Comparison of ENCODE assay signal across 31 cellular contexts in the genomic region with DNA sequence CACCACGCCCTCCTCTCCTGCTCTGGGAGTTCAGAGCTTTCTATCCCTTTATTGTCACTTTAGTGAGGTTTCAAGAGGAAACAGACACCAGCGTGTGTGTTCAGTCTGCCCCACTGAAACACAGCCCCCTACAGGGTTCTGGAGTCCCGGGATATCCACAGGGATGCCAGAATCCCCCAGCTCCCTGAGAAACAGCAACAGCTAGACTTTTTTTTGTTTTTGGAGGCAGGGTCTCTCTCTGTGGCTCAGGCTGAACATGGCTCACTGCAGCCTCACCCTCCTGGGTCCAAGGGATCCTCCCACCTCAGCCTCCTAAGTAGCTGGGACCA. TPM values are rescaled to one million over a fixed set of nuclear protein-coding genes. Genes with fewer than 3 reads are reported as not detected.
"Had no signal": no experiment of that assay in that cellular context is flagged by ENCODE, and none has a peak within 500 bp of the region (broad histone marks: within the 10 kb centered on the region; RNA-seq: fewer than 3 reads in every experiment).

No MANE protein-coding gene starts in this region.

- H3K4me2 ChIP-seq: SK-N-SH had no signal

- ATAC-seq: activated CD8-positive, alpha-beta T cell treated with anti-CD3 and anti-CD28 coated beads for 36 hours; activated naive CD4-positive, alpha-beta T cell treated with anti-CD3 and anti-CD28 coated beads, Interleukin-2, amount 50 U/mL, for 72 hours; activated T-cell treated with anti-CD3 and anti-CD28 coated beads, Interleukin-2, amount 50 U/mL, for 4 hours; body of pancreas; PC-3 had no signal

- H3K4me1 Mint-ChIP-seq: activated CD4-positive, alpha-beta T cell treated with anti-CD3 and anti-CD28 coated beads, Interleukin-2, amount 10 ng/mL, durations not matched to agents 24 days and 14 days had no signal

- DNase-seq: activated CD4-positive, alpha-beta T cell treated with anti-CD3 and anti-CD28 coated beads, Interleukin-2, amount 10 ng/mL, durations not matched to agents 24 days and 14 days; activated CD4-positive, alpha-beta T cell treated with anti-CD3 and anti-CD28 coated beads, Interleukin-2, amount 50 U/mL, for 4 hours; activated CD8-positive, alpha-beta T cell treated with anti-CD3 and anti-CD28 coated beads for 36 hours; activated gamma-delta T cell treated with Interleukin-2 at 50 U/mL for 16 hours; activated naive CD4-positive, alpha-beta T cell treated with anti-CD3 and anti-CD28 coated beads for 36 hours; activated T-cell treated with anti-CD3 and anti-CD28 coated beads, Interleukin-2, amount 50 U/mL, for 4 hours; body of pancreas; caudate nucleus; cerebellar nuclear complex; MM.1S; NCI-H1092 treated with DMSO at 0.1 percent for 48 hours; NCI-H1417; NCI-H146; NCI-H187 treated with DMSO at 0.1 percent for 48 hours; NCI-H2081; NCI-H345; NCI-H524 treated with DMSO at 0.1 percent for 48 hours; NK-92 treated with Interleukin-12 subunit alpha and Interleukin-12 subunit beta, amount 100 ng/mL, for 24 hours; PC-3; SHP77 treated with DMSO at 0.1 percent for 48 hours; SK-N-SH had no signal

- H3K4me1 ChIP-seq: adrenal gland, breast epithelium, Peyer's patch, SJSA1 had no signal

- H3K9ac ChIP-seq: SK-N-SH had no signal

- H3K9me3 ChIP-seq: adrenal gland, body of pancreas, breast epithelium, Peyer's patch, SJSA1, SK-N-SH had no signal

- H3K27me3 ChIP-seq: adrenal gland, body of pancreas, Peyer's patch had no signal

- H3K4me3 Mint-ChIP-seq: activated CD4-positive, alpha-beta T cell treated with anti-CD3 and anti-CD28 coated beads, Interleukin-2, amount 10 ng/mL, durations not matched to agents 24 days and 14 days; activated CD8-positive, alpha-beta T cell treated with anti-CD3 and anti-CD28 coated beads for 36 hours; activated naive CD4-positive, alpha-beta T cell treated with anti-CD3 and anti-CD28 coated beads for 36 hours; activated T-cell treated with anti-CD3 and anti-CD28 coated beads, Interleukin-2, amount 50 U/mL, for 4 hours; activated T-helper 1 cell treated with anti-CD3 and anti-CD28 coated beads, Interleukin-12 subunit alpha, Interleukin-12 subunit beta, Interleukin-2, Interleukin-4 antibody, amounts not matched to agents 30 ng/mL and 10 ng/mL and 1 ng/mL, durations not matched to agents 14 hours and 24 hours and 36 hours; T-helper 1 cell treated with Interleukin-12 subunit alpha and Interleukin-12 subunit beta and Interleukin-4 antibody, amounts not matched to agents 30 μg/mL and 1 μg/mL, for 36 hours; T-helper 2 cell treated with Interferon-gamma antibody and Interleukin-4, amounts not matched to agents 5 μg/mL and 100 μg/mL, for 36 hours had no signal

- H3K36me3 ChIP-seq: adrenal gland, breast epithelium, Peyer's patch, SJSA1 had no signal

- H3K27ac ChIP-seq: adrenal gland, body of pancreas, breast epithelium, Peyer's patch, SJSA1 had no signal

- H3K9me3 Mint-ChIP-seq: activated CD4-positive, alpha-beta T cell treated with anti-CD3 and anti-CD28 coated beads, Interleukin-2, amount 10 ng/mL, durations not matched to agents 24 days and 14 days; activated T-helper 1 cell treated with anti-CD3 and anti-CD28 coated beads, Interleukin-12 subunit alpha, Interleukin-12 subunit beta, Interleukin-2, Interleukin-4 antibody, amounts not matched to agents 30 ng/mL and 10 ng/mL and 1 ng/mL, durations not matched to agents 14 hours and 24 hours and 36 hours had no signal

- H3K27ac Mint-ChIP-seq: activated CD4-positive, alpha-beta T cell treated with anti-CD3 and anti-CD28 coated beads, Interleukin-2, amount 10 ng/mL, durations not matched to agents 24 days and 14 days; activated CD8-positive, alpha-beta T cell treated with anti-CD3 and anti-CD28 coated beads for 36 hours; activated naive CD4-positive, alpha-beta T cell treated with anti-CD3 and anti-CD28 coated beads for 36 hours; activated naive CD4-positive, alpha-beta T cell treated with anti-CD3 and anti-CD28 coated beads, Interleukin-2, amount 50 U/mL, for 72 hours; activated T-helper 1 cell treated with anti-CD3 and anti-CD28 coated beads, Interleukin-12 subunit alpha, Interleukin-12 subunit beta, Interleukin-2, Interleukin-4 antibody, amounts not matched to agents 30 ng/mL and 10 ng/mL and 1 ng/mL, durations not matched to agents 14 hours and 24 hours and 36 hours; T-helper 1 cell treated with Interleukin-12 subunit alpha and Interleukin-12 subunit beta and Interleukin-4 antibody, amounts not matched to agents 30 μg/mL and 1 μg/mL, for 36 hours; T-helper 2 cell treated with Interferon-gamma antibody and Interleukin-4, amounts not matched to agents 5 μg/mL and 100 μg/mL, for 36 hours had no signal

- H3K4me3 ChIP-seq: adrenal gland, body of pancreas, breast epithelium, Peyer's patch, SJSA1 had no signal

RNA-seq across cellular contexts. Expression of a gene that starts 10.4 kb away (rescaled TPM):
- total RNA-seq: activated CD4-positive, alpha-beta T cell treated with anti-CD3 and anti-CD28 coated beads, Interleukin-2, amount 10 ng/mL, durations not matched to agents 24 days and 14 days; activated CD8-positive, alpha-beta T cell treated with anti-CD3 and anti-CD28 coated beads for 36 hours; activated naive CD4-positive, alpha-beta T cell treated with anti-CD3 and anti-CD28 coated beads for 36 hours; activated T-cell treated with anti-CD3 and anti-CD28 coated beads, Interleukin-2, amount 50 U/mL, for 4 hours; activated T-helper 1 cell treated with anti-CD3 and anti-CD28 coated beads, Interleukin-12 subunit alpha, Interleukin-12 subunit beta, Interleukin-2, Interleukin-4 antibody, amounts not matched to agents 30 ng/mL and 10 ng/mL and 1 ng/mL, durations not matched to agents 14 hours and 24 hours and 36 hours; NCI-H460; PC-3; SJSA1 had no signal

RNA-seq across cellular contexts. Expression of a gene that starts 39.8 kb away (rescaled TPM):
- total RNA-seq: activated T-helper 1 cell treated with anti-CD3 and anti-CD28 coated beads, Interleukin-12 subunit alpha, Interleukin-12 subunit beta, Interleukin-2, Interleukin-4 antibody, amounts not matched to agents 30 ng/mL and 10 ng/mL and 1 ng/mL, durations not matched to agents 14 hours and 24 hours and 36 hours had no signal

RNA-seq across cellular contexts. Expression of a gene that starts 39.9 kb away (rescaled TPM):
- total RNA-seq: activated CD4-positive, alpha-beta T cell treated with anti-CD3 and anti-CD28 coated beads, Interleukin-2, amount 10 ng/mL, durations not matched to agents 24 days and 14 days; activated CD8-positive, alpha-beta T cell treated with anti-CD3 and anti-CD28 coated beads for 36 hours; activated naive CD4-positive, alpha-beta T cell treated with anti-CD3 and anti-CD28 coated beads for 36 hours; activated naive CD4-positive, alpha-beta T cell treated with anti-CD3 and anti-CD28 coated beads, Interleukin-2, amount 50 U/mL, for 72 hours; activated T-cell treated with anti-CD3 and anti-CD28 coated beads, Interleukin-2, amount 50 U/mL, for 4 hours; activated T-helper 1 cell treated with anti-CD3 and anti-CD28 coated beads, Interleukin-12 subunit alpha, Interleukin-12 subunit beta, Interleukin-2, Interleukin-4 antibody, amounts not matched to agents 30 ng/mL and 10 ng/mL and 1 ng/mL, durations not matched to agents 14 hours and 24 hours and 36 hours; adrenal gland; astrocyte; body of pancreas; breast epithelium; NCI-H460; PC-3; Peyer's patch; SJSA1 had no signal
- polyA plus RNA-seq: adrenal gland, SK-N-SH had no signal
